Comparison of ENCODE assay signal across 8 cellular contexts in the genomic region with DNA sequence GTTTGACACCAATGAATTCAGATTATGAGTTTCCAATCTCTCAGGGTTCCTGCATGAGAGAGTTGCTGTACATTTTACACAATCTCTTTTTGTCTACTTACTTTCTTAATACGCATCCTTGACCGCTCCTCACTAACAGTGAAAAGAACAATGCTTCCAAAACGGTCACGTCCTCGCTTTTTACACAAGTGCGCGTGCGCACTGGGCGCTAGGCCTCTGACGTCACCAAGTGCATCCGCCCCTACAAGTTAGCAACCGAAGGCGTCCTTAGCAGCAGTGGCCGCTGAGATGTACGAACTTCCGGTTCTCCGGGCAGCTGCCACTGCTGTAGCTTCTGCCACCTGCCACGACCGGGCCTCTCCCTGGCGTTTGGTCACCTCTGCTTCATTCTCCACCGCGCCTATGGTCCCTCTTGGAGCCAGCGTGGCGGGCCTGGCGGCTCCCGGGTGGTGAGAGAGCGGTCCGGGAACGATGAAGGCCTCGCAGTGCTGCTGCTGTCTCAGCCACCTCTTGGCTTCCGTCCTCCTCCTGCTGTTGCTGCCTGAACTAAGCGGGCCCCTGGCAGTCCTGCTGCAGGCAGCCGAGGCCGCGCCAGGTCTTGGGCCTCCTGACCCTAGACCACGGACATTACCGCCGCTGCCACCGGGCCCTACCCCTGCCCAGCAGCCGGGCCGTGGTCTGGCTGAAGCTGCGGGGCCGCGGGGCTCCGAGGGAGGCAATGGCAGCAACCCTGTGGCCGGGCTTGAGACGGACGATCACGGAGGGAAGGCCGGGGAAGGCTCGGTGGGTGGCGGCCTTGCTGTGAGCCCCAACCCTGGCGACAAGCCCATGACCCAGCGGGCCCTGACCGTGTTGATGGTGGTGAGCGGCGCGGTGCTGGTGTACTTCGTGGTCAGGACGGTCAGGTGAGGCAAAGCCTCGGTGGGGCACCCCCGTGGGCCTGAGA. TPM values are rescaled to one million over a fixed set of nuclear protein-coding genes. Genes with fewer than 3 reads are reported as not detected.
DNase-seq lines count a peak whose midpoint lies in the region; ATAC-seq, FAIRE-seq and TF ChIP-seq lines count a peak whose summit lies in the region.

Gene FAM174A, plus strand, starts transcription at position 315 of the 946 bp plus-strand sequence. Its CDS starts 157 bp downstream, at position 472.

- CTCF ChIA-PET in GM10248 (lab: Yijun Ruan, JAX) = interaction anchor here (2.4 kb wide), 1 partner anchor 11 kb away, joined by 11 read pairs; no protein-coding TSS in a partner anchor

- H3K27me3 ChIP-seq in pancreas (no peaks in the 10 kb centered on the region), tibial artery (no peaks in the 10 kb centered on the region)

- H3K4me3 ChIP-seq in pancreas (peak within 1 kb of the TSS; percentile 56 to 87 (median 79)), tibial artery (peak within 1 kb of the TSS; percentile 84 to 90)

- peak; percentile 95 for FAIRE-seq in pancreas (lab: Jason Lieb, UNC)

- no peak for TF ChIP-seq CTCF in GM10248 (IDR thresholded peaks at IDR 0.05; ENCODE audit: control extremely low read depth, extremely low read depth, low read depth, missing control alignments)
- no peak for TF ChIP-seq CTCF in pancreas (IDR thresholded peaks at IDR 0.05)
- TF ChIP-seq CTCF in tibial artery (IDR thresholded peaks at IDR 0.05) = no peak

- H3K4me1 ChIP-seq in pancreas = peaks cover 9 to 30% (median 27%) of the 10 kb centered on the region in 3 donors
- peaks cover 0 to 32% (median 19%) of the 10 kb centered on the region in 4 donors for H3K4me1 ChIP-seq in tibial artery

- H3K9me3 ChIP-seq in pancreas (no peaks in the 10 kb centered on the region), tibial artery (peaks cover 0 to 11% (median 8%) of the 10 kb centered on the region in 3 donors)

- DNase-seq in GM10248 (ENCODE audit: extremely low spot score) (peak; percentile 90), NCI-H1105 (lab: John Stamatoyannopoulos, UW) (peak; percentile 74), SKM-1 treated with dmso at 0.1 percent for 144 hours (lab: John Stamatoyannopoulos, UW; ENCODE audit: unreplicated experiment) (peak; percentile 87), Right ventricle myocardium inferior (ENCODE audit: missing footprints) (peak; percentile 96), pancreas (peak; percentile 95 to 99 (median 96)), tibial artery (peak; percentile 95 to 98)
- DNase-seq in activated naive CD8-positive, alpha-beta T cell treated with anti-CD3 and anti-CD28 coated beads, Interleukin-2, amount 50 U/mL, for 16 hours (ENCODE audit: low read depth, low spot score) = peak; percentile 79

- ATAC-seq in HG02623 (IDR thresholded peaks at IDR 0.05; ENCODE audit: unreplicated experiment) (peak; percentile 98), Right ventricle myocardium inferior (peak; percentile 98), pancreas (peak; percentile 96 to 99 (median 99))

- WGBS in pancreas, 2 donors = 0% methylated on average over 58 to 62 of the region's 62 CpGs

- peak within 1 kb of the TSS; percentile 56 to 87 (median 74) for H3K27ac ChIP-seq in pancreas
- H3K27ac ChIP-seq in tibial artery = peak within 1 kb of the TSS; percentile 86 to 88

- POLR2A ChIA-PET in GM10248 (lab: Yijun Ruan, JAX) = no interaction called here

- intact Hi-C loops in Right ventricle myocardium inferior (cut with DNase I) (no loop called here), pancreas (cut with DNase I) (no loop called here), tibial artery (cut with DNase I; ENCODE audit: low total_unique reads) (no loop called here)

- H3K36me3 ChIP-seq in pancreas = no peaks in the 10 kb centered on the region
- H3K36me3 ChIP-seq in tibial artery = no peaks in the 10 kb centered on the region

RNA-seq across cellular contexts. Expression of gene FAM174A, which starts in this region (rescaled TPM):
- total RNA-seq in Right ventricle myocardium inferior (13.9 TPM), pancreas (10 to 100 TPM in 2 of 6 donors, 1 to 10 TPM in 4; 8.2 to 10.2 (median 9.3) TPM)
- 10 to 100 TPM in 1 of 2 donors, 1 to 10 TPM in 1; 8.5 to 31.5 TPM for polyA plus RNA-seq in pancreas

Comparison
In these comparisons a context has a peak if more than half of its experiments do, and no peak if none do; other contexts are left out.
1. Peak in every context shown above with its lines: DNase-seq, ATAC-seq, H3K4me3 ChIP-seq and H3K27ac ChIP-seq.